In genomic region chr6:111804627-111805235, GRCh38 we compare ENCODE assay signal across 7 cellular contexts.
DNase-seq lines count a peak whose midpoint lies in the region; ATAC-seq, FAIRE-seq and TF ChIP-seq lines count a peak whose summit lies in the region.

No MANE protein-coding gene starts in this region.

- peaks cover 3% of the 10 kb centered on the region in 2 experiments for H4K20me1 ChIP-seq in H1 (replicated peaks in 1 of 2; ENCODE audit: control insufficient read depth in 1 of 2, insufficient read depth in 2 of 2, low read length in 2 of 2)

- no peak for TF ChIP-seq POLR2A in H1 (IDR thresholded peaks at IDR 0.05; ENCODE audit: control extremely low read depth in 1 of 2, low read depth in 2 of 2, low read length in 2 of 2)

- no peak for FAIRE-seq in H1 (lab: Jason Lieb, UNC)

- no peak overlapping the region for H2AK5ac ChIP-seq in H1 (ENCODE audit: low read depth, low read length)

- no peak overlapping the region for H2BK120ac ChIP-seq in H1 (replicated peaks; ENCODE audit: low read depth, low read length)

- no peak overlapping the region for H3K14ac ChIP-seq in H1 (ENCODE audit: insufficient read length)

- no peak overlapping the region for H2BK5ac ChIP-seq in H1 (ENCODE audit: low read depth, low read length)

- H3K9me3 ChIP-seq in H1 (ENCODE audit: insufficient read depth in 2 of 2, low read depth in 1 of 2, low read length in 1 of 2) (no peaks in the 10 kb centered on the region), psoas muscle (no peaks in the 10 kb centered on the region)

- H2BK12ac ChIP-seq in H1 (ENCODE audit: low read depth, low read length) = no peak overlapping the region

- no peak overlapping the region for H4K5ac ChIP-seq in H1 (ENCODE audit: insufficient read length, low read depth, low read length)

- no peak overlapping the region for H2AFZ ChIP-seq in H1 (ENCODE audit: low read length)

- no peaks in the 10 kb centered on the region for H3K27me3 ChIP-seq in H1 (replicated peaks in 1 of 4; ENCODE audit: control insufficient read depth in 3 of 4, extremely low read depth in 1 of 4, insufficient read depth in 3 of 4, low read length in 3 of 4)
- H3K27me3 ChIP-seq in psoas muscle (ENCODE audit: insufficient read depth in 3 of 3, low read length in 2 of 3) = no peaks in the 10 kb centered on the region

- H3K9ac ChIP-seq in H1 (replicated peaks in 1 of 4; ENCODE audit: extremely low read depth in 1 of 4, low read depth in 3 of 4, low read length in 3 of 4) = no peak overlapping the region

- H3K4me3 ChIP-seq in H1 (ENCODE audit: extremely low read depth in 1 of 4, insufficient read depth in 2 of 4, low read depth in 3 of 4, low read length in 4 of 4) = no peak overlapping the region
- no peak overlapping the region for H3K4me3 ChIP-seq in psoas muscle

- no peak overlapping the region for H3K4me2 ChIP-seq in H1 (ENCODE audit: insufficient read depth in 1 of 2, low read depth in 2 of 2, low read length in 2 of 2)

- TF ChIP-seq RAD21 in H1 (IDR thresholded peaks at IDR 0.05 in 1 of 2, conservative IDR thresholded peaks at IDR 0.05 in 1 of 2; ENCODE audit: low read depth in 2 of 2, low read length in 2 of 2) = 0 out of 4 replicates have a peak, but pooled peaks of 1 of the 2 experiments have one; percentile 4

- DNase-seq in activated CD4-positive, alpha-beta T cell treated with anti-CD3 and anti-CD28 coated beads for 24 hours (ENCODE audit: low read depth in 2 of 2) = peak; percentile 39 to 45
- DNase-seq in H1 (ENCODE audit: low read depth in 1 of 2, low spot score in 2 of 2) (no peak), psoas muscle (no peak), COLO668 (lab: John Stamatoyannopoulos, UW; ENCODE audit: unreplicated experiment) (no peak), AG08396 (ENCODE audit: low spot score) (no peak)

- H3K79me2 ChIP-seq in H1 (ENCODE audit: control insufficient read depth in 1 of 2, insufficient read depth in 2 of 2, low read length in 2 of 2) = peaks cover 0 to 8% of the 10 kb centered on the region in 2 experiments; a peak in 1 of 4 replicates

- no peak overlapping the region for H3K4ac ChIP-seq in H1 (replicated peaks; ENCODE audit: insufficient read length, low read depth, low read length)

- no peaks in the 10 kb centered on the region for H3K36me3 ChIP-seq in H1 (ENCODE audit: control insufficient read depth in 2 of 4, insufficient read depth in 4 of 4, low read length in 3 of 4)
- H3K36me3 ChIP-seq in psoas muscle (ENCODE audit: insufficient read depth in 1 of 2, low read depth in 1 of 2) = no peaks in the 10 kb centered on the region

- POLR2A ChIA-PET in H1 (lab: Charles Lee; ENCODE audit: partially characterized antibody) = no interaction called here

- H3K27ac ChIP-seq in H1 (ENCODE audit: low read depth, low read length) (no peak overlapping the region), psoas muscle (no peak overlapping the region)

- TF ChIP-seq CTCF in H1 (IDR thresholded peaks at IDR 0.05; ENCODE audit: control extremely low read depth in 1 of 3, insufficient read depth in 1 of 3, low read depth in 1 of 3, low read length in 3 of 3) (no peak), psoas muscle (IDR thresholded peaks at IDR 0.05) (no peak)

- no peak overlapping the region for H3K23ac ChIP-seq in H1 (ENCODE audit: insufficient read length)

- H2BK20ac ChIP-seq in H1 (ENCODE audit: low read length) = no peak overlapping the region

- no peak for TF ChIP-seq EP300 in H1 (IDR thresholded peaks at IDR 0.05; ENCODE audit: borderline replicate concordance in 1 of 2, low read depth in 2 of 2, low read length in 2 of 2)

- H3K18ac ChIP-seq in H1 (ENCODE audit: extremely low read depth, low read length) = no peak overlapping the region

- no peaks in the 10 kb centered on the region for H3K23me2 ChIP-seq in H1 (ENCODE audit: low read depth, low read length)

- H2BK15ac ChIP-seq in H1 (ENCODE audit: low read length) = no peak overlapping the region

- WGBS in H1 (ENCODE audit: extremely low coverage in 1 of 2, insufficient coverage in 1 of 2, insufficient read length in 1 of 2, insufficient replicate concordance in 2 of 2, low coverage in 1 of 2, low lambda C conversion rate in 2 of 2, missing lambda C conversion rate in 1 of 2), 2 experiments = 86% methylated on average over 8 of the region's 8 CpGs; no CpG with 5 or more reads in 1 of the 2 experiments
- WGBS in psoas muscle, 3 donors = 64 to 71% (median 65%) methylated on average over 8 of the region's 8 CpGs

- CTCF ChIA-PET in H1 (lab: Charles Lee; ENCODE audit: partially characterized antibody) = interaction anchor here (0.9 to 1.9 kb wide), 6 partner anchors 13 to 206 kb away, joined by 3 to 5 read pairs (median 3); no protein-coding TSS in a partner anchor

- peaks cover 0 to 8% (median 5%) of the 10 kb centered on the region in 4 experiments; a peak in 5 of 7 replicates for H3K4me1 ChIP-seq in H1 (replicated peaks in 1 of 4; ENCODE audit: control insufficient read depth in 3 of 4, insufficient read depth in 4 of 4, low read length in 3 of 4)
- no peaks in the 10 kb centered on the region for H3K4me1 ChIP-seq in psoas muscle

- intact Hi-C loops in psoas muscle (cut with DNase I) = loop anchor here in 1 of 2 donors (5.0 kb wide), 1 partner anchor 68 kb away; the partner anchor contains the start of gene FYN

- no peak overlapping the region for H4K91ac ChIP-seq in H1 (replicated peaks; ENCODE audit: insufficient read length, low read length)

- H3K56ac ChIP-seq in H1 (replicated peaks; ENCODE audit: insufficient read length, low read depth, low read length) = no peak overlapping the region

- ATAC-seq in GM19043 (IDR thresholded peaks at IDR 0.05; ENCODE audit: low read depth, unreplicated experiment) (peak; percentile 57), HG03103 (IDR thresholded peaks at IDR 0.05; ENCODE audit: low read depth, unreplicated experiment) (peak; percentile 46), psoas muscle (peak in 3 of 4 donors; percentile 47 to 54 (median 50))

- H4K8ac ChIP-seq in H1 (ENCODE audit: extremely low read depth, insufficient read depth, low read length) = no peak overlapping the region

- no peaks in the 10 kb centered on the region; the same call in 1 of the 2 replicates for H3K79me1 ChIP-seq in H1 (ENCODE audit: low read depth, low read length)

TF ChIP-seq in H1, 55 proteins besides CTCF, POLR2A, EP300 and RAD21:
- TF ChIP-seq JUN (IDR thresholded peaks at IDR 0.05; ENCODE audit: low read depth, low read length) (no peak), SP1 (IDR thresholded peaks at IDR 0.05; ENCODE audit: low read depth, low read length) (no peak), SP2 (IDR thresholded peaks at IDR 0.05; ENCODE audit: low read length) (no peak), MAFK (IDR thresholded peaks at IDR 0.05; ENCODE audit: low read depth, low read length) (0 out of 2 replicates have a peak, but pooled peaks have one; percentile 4), CREB1 (IDR thresholded peaks at IDR 0.05) (no peak), CHD2 (IDR thresholded peaks at IDR 0.05; ENCODE audit: low read length) (no peak), ASH2L (IDR thresholded peaks at IDR 0.05; ENCODE audit: low read length) (no peak)

Comparison
In these comparisons a context has a peak if more than half of its experiments do, and no peak if none do; other contexts are left out.
1. DNase-seq: peak in activated CD4-positive, alpha-beta T cell treated with anti-CD3 and anti-CD28 coated beads for 24 hours (2 of 2); none in H1 (0 of 2), psoas muscle (0 of 2), COLO668 (single experiment) and AG08396 (single experiment).
2. Peak in every context shown above with its lines, with median percentiles within 50 percentile points of each other: ATAC-seq.